ENCODE assay signal across 8 cellular contexts in genomic region chr9:128689293-128689770, GRCh38. TPM values are rescaled to one million over a fixed set of nuclear protein-coding genes. Genes with fewer than 3 reads are reported as not detected.
DNase-seq lines count a peak whose midpoint lies in the region; ATAC-seq, FAIRE-seq and TF ChIP-seq lines count a peak whose summit lies in the region.

No MANE protein-coding gene starts in this region.

- no peaks in the 10 kb centered on the region for H3K27me3 Mint-ChIP-seq in naive B cell

- peak overlapping the region; percentile 81 for H3K27ac ChIP-seq in epithelial cell of prostate

- H3K4me3 Mint-ChIP-seq in naive B cell = peak overlapping the region in 7 of 8 donors; percentile 42 to 87 (median 56)

- DNase-seq in SKM-1 treated with dmso at 0.1 percent for 144 hours (lab: John Stamatoyannopoulos, UW; ENCODE audit: unreplicated experiment) = peak; percentile 62
- no peak for DNase-seq in SKM-1 (lab: John Stamatoyannopoulos, UW; ENCODE audit: unreplicated experiment)
- DNase-seq in epithelial cell of prostate (ENCODE audit: low read depth, low spot score) = no peak
- no peak for DNase-seq in naive B cell
- peak; percentile 62 for DNase-seq in urothelium cell line (ENCODE audit: low spot score)
- no peak for DNase-seq in D721Med (ENCODE audit: insufficient read length, low spot score)

- peak; percentile 23 for ATAC-seq in HG03159 (IDR thresholded peaks at IDR 0.05; ENCODE audit: unreplicated experiment)
- peak; percentile 21 to 24 for ATAC-seq in naive B cell (ENCODE audit: low read depth in 2 of 2)

- peak overlapping the region in 3 of 6 donors; percentile 18 to 87 (median 65) for H3K27ac Mint-ChIP-seq in naive B cell

- peaks cover 48 to 60% (median 51%) of the 10 kb centered on the region in 3 donors for H3K4me1 Mint-ChIP-seq in naive B cell

- peaks cover 8 to 16% of the 10 kb centered on the region in 2 donors for H3K36me3 Mint-ChIP-seq in naive B cell

- TF ChIP-seq CTCF in WI38 (IDR thresholded peaks at IDR 0.05; ENCODE audit: low read depth, low read length) (no peak), D721Med (IDR thresholded peaks at IDR 0.05; ENCODE audit: insufficient read depth, missing control alignments) (no peak)

- FAIRE-seq in urothelium cell line (lab: Jason Lieb, UNC) (no peak), D721Med (lab: Jason Lieb, UNC) (no peak)

- H3K9me3 Mint-ChIP-seq in naive B cell = no peaks in the 10 kb centered on the region

- peak overlapping the region; percentile 58 for H3K4me3 ChIP-seq in WI38 (ENCODE audit: low read depth, low read length)

RNA-seq across cellular contexts. Expression of gene SET, which starts 0.3 kb away (rescaled TPM):
- 100 to 1,000 TPM; 186 to 306 (median 222) TPM for polyA plus RNA-seq in naive B cell (ENCODE audit: low read depth in 6 of 6)

RNA-seq across cellular contexts. Expression of gene PKN3, which starts 13.0 kb away (rescaled TPM):
- under 1 TPM in 5 of 6 donors, not detected in 1; 0.12 to 0.92 (median 0.50) TPM for polyA plus RNA-seq in naive B cell (ENCODE audit: low read depth in 6 of 6)

RNA-seq across cellular contexts. Expression of gene DYNC2I2, which starts 32.7 kb away (rescaled TPM):
- 10 to 100 TPM; 36.8 to 76.4 (median 49.7) TPM for polyA plus RNA-seq in naive B cell (ENCODE audit: low read depth in 6 of 6)

RNA-seq across cellular contexts. Expression of gene ZDHHC12, which starts 34.6 kb away (rescaled TPM):
- 10 to 100 TPM; 17.9 to 47.6 (median 43.2) TPM for polyA plus RNA-seq in naive B cell (ENCODE audit: low read depth in 6 of 6)

Comparison
In these comparisons a context has a peak if more than half of its experiments do, and no peak if none do; other contexts are left out.
1. DNase-seq: peak in SKM-1 treated with dmso at 0.1 percent for 144 hours (single experiment) and urothelium cell line (single experiment); none in SKM-1 (single experiment), epithelial cell of prostate (single experiment), naive B cell (single experiment) and D721Med (single experiment).